In the genomic region with DNA sequence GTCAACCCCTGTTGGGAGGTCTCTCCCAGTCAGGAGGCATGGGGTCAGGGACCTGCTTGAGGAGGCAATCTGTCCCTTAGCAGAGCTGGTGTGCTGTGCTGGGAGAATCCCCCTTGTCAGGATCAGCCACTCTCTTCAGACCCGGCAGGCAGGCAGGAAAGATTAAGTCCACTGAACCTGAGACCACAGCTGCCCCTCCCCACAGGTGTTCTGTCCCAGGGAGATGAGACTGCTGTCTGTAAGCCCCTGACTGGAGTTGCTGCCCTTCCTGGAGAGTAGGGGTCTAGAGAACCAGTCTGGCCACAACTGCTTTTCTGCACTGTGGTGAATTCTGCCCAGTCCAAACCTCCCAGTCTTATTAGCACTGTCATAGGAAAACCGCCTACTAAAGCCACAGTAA, we compare ENCODE assay signal across 26 cellular contexts.
DNase-seq lines count a peak whose midpoint lies in the region; ATAC-seq and TF ChIP-seq lines count a peak whose summit lies in the region.
"Had no signal": no experiment of that assay in that cellular context is flagged by ENCODE, and none has a peak within 500 bp of the region (broad histone marks: within the 10 kb centered on the region; RNA-seq: fewer than 3 reads in every experiment).

No MANE protein-coding gene starts in this region.

- H2BK120ac ChIP-seq in H9 (ENCODE audit: low read depth, low read length, poor library complexity, severe bottlenecking) = no peak overlapping the region
- no peak overlapping the region for H2BK120ac ChIP-seq in mesendoderm (ENCODE audit: low read depth, low read length)
- no peak overlapping the region for H2BK120ac ChIP-seq in neuronal stem cell (ENCODE audit: low read depth, low read length)

- H3K4me2 ChIP-seq in H9 (ENCODE audit: insufficient read depth, insufficient read length, low read length) (no peak overlapping the region), mesendoderm (ENCODE audit: low read length) (no peak overlapping the region), neuronal stem cell (ENCODE audit: insufficient read depth, low read length, poor library complexity, severe bottlenecking) (no peak overlapping the region)
- H3K4me2 ChIP-seq: BLaER1 had no signal

- H4K91ac ChIP-seq in H9 (ENCODE audit: insufficient read length, low read depth, low read length) (no peak overlapping the region), neuronal stem cell (ENCODE audit: low read depth, low read length, poor library complexity) (no peak overlapping the region)

- H4K5ac ChIP-seq in H9 (ENCODE audit: insufficient read length, low read depth, low read length) (no peak overlapping the region), mesendoderm (ENCODE audit: low read length) (no peak overlapping the region)

- no peaks in the 10 kb centered on the region for H3K9me3 ChIP-seq in H9 (ENCODE audit: control insufficient read depth, low read depth, low read length)
- H3K9me3 ChIP-seq in neuronal stem cell (replicated peaks in 1 of 2; ENCODE audit: control insufficient read depth in 2 of 2, insufficient read depth in 1 of 2, low read depth in 1 of 2, low read length in 2 of 2) = no peaks in the 10 kb centered on the region
- H3K9me3 ChIP-seq: BE2C, BLaER1 had no signal

- POLR2A ChIA-PET in WTC11 (lab: Charles Lee) = no interaction called here

- H3K4me3 Mint-ChIP-seq in H9 = no peak overlapping the region
- H3K4me3 Mint-ChIP-seq in WTC11 = no peak overlapping the region
- H3K4me3 Mint-ChIP-seq: CD14-positive monocyte; CD4-positive, alpha-beta memory T cell; CD4-positive, CD25-positive, alpha-beta regulatory T cell; CD8-positive, alpha-beta memory T cell had no signal

- H3K79me2 ChIP-seq in H9 (ENCODE audit: insufficient read depth, low read length) (no peaks in the 10 kb centered on the region), mesendoderm (ENCODE audit: control insufficient read depth, insufficient read depth, low read length) (no peaks in the 10 kb centered on the region)

- no peak overlapping the region for H2AK5ac ChIP-seq in H9 (ENCODE audit: insufficient read length, low read length)
- H2AK5ac ChIP-seq in mesendoderm (ENCODE audit: low read length) = no peak overlapping the region
- no peak overlapping the region for H2AK5ac ChIP-seq in neuronal stem cell (ENCODE audit: low read depth, low read length)

- H3K56ac ChIP-seq in H9 (ENCODE audit: insufficient read length, low read depth, low read length) (no peak overlapping the region), mesendoderm (ENCODE audit: low read length) (no peak overlapping the region)

- H3K27ac Mint-ChIP-seq in H9 = peak overlapping the region in 2 of 3 experiments; percentile 66 to 77; a peak in 1 of 7 replicates
- H3K27ac Mint-ChIP-seq in WTC11 = no peak overlapping the region
- H3K27ac Mint-ChIP-seq: CD4-positive, alpha-beta memory T cell; CD4-positive, CD25-positive, alpha-beta regulatory T cell; CD8-positive, alpha-beta memory T cell had no signal

- H4K8ac ChIP-seq in H9 (replicated peaks; ENCODE audit: insufficient read length, low read depth, low read length) (no peak overlapping the region), mesendoderm (ENCODE audit: low read depth, low read length) (no peak overlapping the region), neuronal stem cell (ENCODE audit: low read depth, low read length) (no peak overlapping the region)

- H3K4me1 ChIP-seq in H9 (ENCODE audit: insufficient read depth, low read length) (no peaks in the 10 kb centered on the region), mesendoderm (ENCODE audit: control insufficient read depth, low read depth, low read length) (no peaks in the 10 kb centered on the region), neuronal stem cell (ENCODE audit: control insufficient read depth in 2 of 2, insufficient read depth in 1 of 2, low read depth in 1 of 2, low read length in 2 of 2) (no peaks in the 10 kb centered on the region)
- H3K4me1 ChIP-seq: BE2C, BLaER1 had no signal

- no peak overlapping the region for H3K27ac ChIP-seq in H9 (ENCODE audit: insufficient read length, low read depth, low read length)
- H3K27ac ChIP-seq in mesendoderm (ENCODE audit: low read depth, low read length) = no peak overlapping the region
- H3K27ac ChIP-seq in neuronal stem cell (replicated peaks; ENCODE audit: low read length) = no peak overlapping the region
- H3K27ac ChIP-seq: BLaER1 had no signal

- H2BK12ac ChIP-seq in H9 (ENCODE audit: insufficient read length, low read depth, low read length) (no peak overlapping the region), neuronal stem cell (ENCODE audit: low read length) (no peak overlapping the region)

- peak overlapping the region; percentile 47; the same call in 1 of the 2 replicates for H3K14ac ChIP-seq in H9 (ENCODE audit: insufficient read depth, low read length)
- H3K14ac ChIP-seq in neuronal stem cell (ENCODE audit: low read length) = no peak overlapping the region

- H3K9ac ChIP-seq in H9 (ENCODE audit: extremely low read depth, insufficient read length, low read length) (no peak overlapping the region), mesendoderm (ENCODE audit: low read length) (no peak overlapping the region), neuronal stem cell (ENCODE audit: low read depth, low read length, poor library complexity) (no peak overlapping the region)
- H3K9ac ChIP-seq: BLaER1 had no signal

- H3K36me3 ChIP-seq in mesendoderm (ENCODE audit: control insufficient read depth, insufficient read depth, low read length) (no peaks in the 10 kb centered on the region), neuronal stem cell (replicated peaks in 1 of 2; ENCODE audit: control insufficient read depth in 2 of 2, insufficient read depth in 2 of 2, low read length in 2 of 2) (no peaks in the 10 kb centered on the region)
- H3K36me3 ChIP-seq: BE2C, BLaER1 had no signal

- H3K9me3 Mint-ChIP-seq in H9 = peaks cover 3 to 9% of the 10 kb centered on the region in 2 experiments; a peak in 4 of 5 replicates
- H3K9me3 Mint-ChIP-seq in WTC11 = peaks cover 10% of the 10 kb centered on the region

- H3K27me3 ChIP-seq in H9 (ENCODE audit: insufficient read depth, low read length) (no peaks in the 10 kb centered on the region), mesendoderm (ENCODE audit: insufficient read depth, low read length, poor library complexity) (no peaks in the 10 kb centered on the region), neuronal stem cell (ENCODE audit: control insufficient read depth in 3 of 3, insufficient read depth in 3 of 3, low read depth in 1 of 3, low read length in 3 of 3) (no peaks in the 10 kb centered on the region)
- H3K27me3 ChIP-seq: BE2C, BLaER1 had no signal

- H3K79me1 ChIP-seq in H9 (ENCODE audit: insufficient read depth, low read depth, low read length, poor library complexity, severe bottlenecking) (no peaks in the 10 kb centered on the region), mesendoderm (ENCODE audit: low read length) (no peaks in the 10 kb centered on the region), neuronal stem cell (ENCODE audit: low read depth, low read length) (no peaks in the 10 kb centered on the region)

- no peak overlapping the region for H2AFZ ChIP-seq in H9 (ENCODE audit: low read length)
- H2AFZ ChIP-seq in neuronal stem cell (ENCODE audit: low read length) = peak overlapping the region; percentile 21

- H3K18ac ChIP-seq in H9 (ENCODE audit: insufficient read length, low read depth, low read length) (no peak overlapping the region), mesendoderm (ENCODE audit: low read length) (no peak overlapping the region), neuronal stem cell (ENCODE audit: low read length) (peak overlapping the region; percentile 62)

- no peak overlapping the region for H2BK20ac ChIP-seq in H9 (ENCODE audit: low read depth, low read length, poor library complexity, severe bottlenecking)

- peak; percentile 58 for ATAC-seq in WTC11
- ATAC-seq in HG03521 (IDR thresholded peaks at IDR 0.05; ENCODE audit: unreplicated experiment) = no peak
- no peak for ATAC-seq in GM19397 (IDR thresholded peaks at IDR 0.05; ENCODE audit: unreplicated experiment)
- ATAC-seq: GM12878 had no signal

- H3K4me3 ChIP-seq in mesendoderm (ENCODE audit: low read length) (no peak overlapping the region), neuronal stem cell (ENCODE audit: low read length in 2 of 2) (no peak overlapping the region)
- H3K4me3 ChIP-seq: BLaER1, GM12878 had no signal

- H3K4ac ChIP-seq in H9 (ENCODE audit: low read depth, low read length) = no peak overlapping the region
- H3K4ac ChIP-seq in mesendoderm (ENCODE audit: low read depth, low read length) = no peak overlapping the region
- H3K4ac ChIP-seq in neuronal stem cell (ENCODE audit: low read length) = no peak overlapping the region

- no peaks in the 10 kb centered on the region for H3K23me2 ChIP-seq in H9 (ENCODE audit: insufficient read length, low read depth, low read length, poor library complexity, severe bottlenecking)

- CTCF ChIA-PET in WTC11 (lab: Charles Lee) = no interaction called here

- H3K4me1 Mint-ChIP-seq in H9 = peaks cover 11 to 25% of the 10 kb centered on the region in 2 experiments
- peaks cover 19% of the 10 kb centered on the region for H3K4me1 Mint-ChIP-seq in WTC11
- H3K4me1 Mint-ChIP-seq: CD14-positive monocyte; CD4-positive, alpha-beta memory T cell; CD4-positive, CD25-positive, alpha-beta regulatory T cell; CD8-positive, alpha-beta memory T cell had no signal

- no peak overlapping the region for H2BK5ac ChIP-seq in H9 (ENCODE audit: insufficient read length, low read length)
- H2BK5ac ChIP-seq in mesendoderm (ENCODE audit: low read length) = no peak overlapping the region
- no peak overlapping the region for H2BK5ac ChIP-seq in neuronal stem cell (ENCODE audit: low read length)

- H3K27me3 Mint-ChIP-seq in H9 (ENCODE audit: low read depth) (no peaks in the 10 kb centered on the region), WTC11 (ENCODE audit: low read depth) (no peaks in the 10 kb centered on the region)
- H3K27me3 Mint-ChIP-seq: CD4-positive, alpha-beta memory T cell; CD4-positive, CD25-positive, alpha-beta regulatory T cell; CD8-positive, alpha-beta memory T cell had no signal

- TF ChIP-seq CTCF in H9 (conservative IDR thresholded peaks at IDR 0.05) (no peak), WTC11 (IDR thresholded peaks at IDR 0.05) (no peak)

- no peaks in the 10 kb centered on the region for H4K20me1 ChIP-seq in H9 (ENCODE audit: control insufficient read depth, insufficient read depth, insufficient read length)
- H4K20me1 ChIP-seq: BLaER1 had no signal

- no peaks in the 10 kb centered on the region; a peak in 2 of 7 replicates for H3K36me3 Mint-ChIP-seq in H9 (ENCODE audit: insufficient read depth in 1 of 3, low read depth in 3 of 3)
- H3K36me3 Mint-ChIP-seq in WTC11 = peaks cover 4% of the 10 kb centered on the region; the same call in 1 of the 2 replicates
- H3K36me3 Mint-ChIP-seq: CD14-positive monocyte; CD4-positive, alpha-beta memory T cell; CD4-positive, CD25-positive, alpha-beta regulatory T cell; CD8-positive, alpha-beta memory T cell had no signal

- H3T11ph ChIP-seq in H9 (ENCODE audit: low read length) = no peak overlapping the region

- H2BK15ac ChIP-seq in H9 (ENCODE audit: low read depth, low read length) (no peak overlapping the region), mesendoderm (replicated peaks; ENCODE audit: low read depth) (no peak overlapping the region), neuronal stem cell (ENCODE audit: low read length) (no peak overlapping the region)

- WGBS in H9 (ENCODE audit: extremely low coverage, insufficient read length, low lambda C conversion rate) = no CpG with 5 or more reads among the region's 2 CpGs
- no CpG with 5 or more reads among the region's 2 CpGs for whole genome bisulfite sequencing in mesendoderm (ENCODE audit: extremely low coverage, insufficient coverage, low lambda C conversion rate)
- no CpG with 5 or more reads among the region's 2 CpGs for WGBS in neuronal stem cell (ENCODE audit: extremely low coverage in 2 of 2, insufficient read length in 2 of 2, insufficient replicate concordance in 1 of 2), 2 donors

- no peak overlapping the region for H3K23ac ChIP-seq in H9 (ENCODE audit: insufficient read length, low read depth, low read length)
- no peak overlapping the region for H3K23ac ChIP-seq in mesendoderm (ENCODE audit: low read length)
- no peak overlapping the region for H3K23ac ChIP-seq in neuronal stem cell (ENCODE audit: low read depth, low read length, poor library complexity)

- DNase-seq in H9 = no peak
- DNase-seq in WTC11 (ENCODE audit: low spot score) = no peak
- peak; percentile 0 for DNase-seq in mesendoderm
- no peak for DNase-seq in neuronal stem cell (ENCODE audit: low spot score)
- no peak for DNase-seq in effector CD8-positive, alpha-beta T cell (lab: John Stamatoyannopoulos, UW)
- no peak for DNase-seq in activated naive CD4-positive, alpha-beta T cell (lab: John Stamatoyannopoulos, UW)
- DNase-seq: 8988T; ACHN; BE2C; C1 segment of cervical spinal cord; CD4-positive, alpha-beta memory T cell; CD4-positive, CD25-positive, alpha-beta regulatory T cell; CD8-positive, alpha-beta memory T cell; COR-L47; DMS 273 treated with DMSO at 0.1 percent for 48 hours; DMS153; DMS53; DMS79; DND-41; EL; GDM1 had no signal
